Comparison of ENCODE assay signal across 32 cellular contexts in the genomic region with DNA sequence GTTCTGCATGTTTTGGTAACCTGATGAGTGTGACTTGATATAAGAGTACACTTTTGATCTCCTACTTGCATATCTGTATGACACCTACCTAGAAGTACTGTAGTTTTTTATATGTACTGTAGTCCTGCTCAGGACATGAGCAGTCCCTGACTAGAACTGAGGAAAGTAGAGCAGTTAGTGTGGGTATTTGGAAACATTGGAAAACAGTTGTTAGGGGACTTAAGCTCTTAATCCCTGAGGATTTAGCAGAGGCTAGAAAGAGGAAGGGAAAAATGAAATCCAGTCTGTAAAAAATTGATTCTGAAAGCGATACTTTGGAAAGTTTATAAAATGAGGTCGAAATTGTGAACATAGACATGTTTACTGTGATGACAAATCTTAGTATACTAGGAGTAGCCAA.
"Had no signal": no experiment of that assay in that cellular context is flagged by ENCODE, and none has a peak within 500 bp of the region (broad histone marks: within the 10 kb centered on the region; RNA-seq: fewer than 3 reads in every experiment).

No MANE protein-coding gene starts in this region.

- H3K27ac Mint-ChIP-seq: activated CD4-positive, alpha-beta memory T cell treated with anti-CD3 and anti-CD28 coated beads for 36 hours; activated CD4-positive, alpha-beta T cell treated with anti-CD3 and anti-CD28 coated beads, Interleukin-2, amount 10 ng/mL, durations not matched to agents 24 days and 14 days; activated naive CD4-positive, alpha-beta T cell treated with anti-CD3 and anti-CD28 coated beads for 36 hours; activated naive CD8-positive, alpha-beta T cell treated with anti-CD3 and anti-CD28 coated beads for 36 hours; activated T-helper 1 cell treated with anti-CD3 and anti-CD28 coated beads, Interleukin-12 subunit alpha, Interleukin-12 subunit beta, Interleukin-2, Interleukin-4 antibody, amounts not matched to agents 30 ng/mL and 10 ng/mL and 1 ng/mL, durations not matched to agents 14 hours and 24 hours and 36 hours; brain; natural killer cell; stimulated activated memory B cell treated with anti-CD40 and anti-IgM and Interleukin-4, amounts not matched to agents 10 μg/mL and 1 μg/mL and 100 μg/mL, for 72 hours; stimulated activated naive CD8-positive, alpha-beta T cell treated with anti-CD3 and anti-CD28 coated beads, Interleukin-15, amount 100 ng/mL, for 72 hours; T-helper 17 cell had no signal

- H3K27ac ChIP-seq: adrenal gland, ascending aorta, coronary artery, dorsolateral prefrontal cortex, gastroesophageal sphincter, hepatocyte, thyroid gland, upper lobe of left lung, vagina had no signal

- H2AFZ ChIP-seq: hepatocyte had no signal

- H3K27me3 Mint-ChIP-seq: activated CD4-positive, alpha-beta memory T cell treated with anti-CD3 and anti-CD28 coated beads for 36 hours; activated CD4-positive, alpha-beta T cell treated with anti-CD3 and anti-CD28 coated beads, Interleukin-2, amount 10 ng/mL, durations not matched to agents 24 days and 14 days; activated naive CD8-positive, alpha-beta T cell treated with anti-CD3 and anti-CD28 coated beads for 36 hours; brain; stimulated activated memory B cell treated with anti-CD40 and anti-IgM and Interleukin-4, amounts not matched to agents 10 μg/mL and 1 μg/mL and 100 μg/mL, for 72 hours; stimulated activated naive CD8-positive, alpha-beta T cell treated with anti-CD3 and anti-CD28 coated beads, Interleukin-15, amount 100 ng/mL, for 72 hours; T-helper 17 cell had no signal

- H3K27me3 ChIP-seq: adrenal gland, ascending aorta, dorsolateral prefrontal cortex, gastroesophageal sphincter, hepatocyte, thyroid gland, upper lobe of left lung, vagina had no signal

- H3K4me3 Mint-ChIP-seq: activated CD4-positive, alpha-beta memory T cell treated with anti-CD3 and anti-CD28 coated beads for 36 hours; activated CD4-positive, alpha-beta T cell treated with anti-CD3 and anti-CD28 coated beads, Interleukin-2, amount 10 ng/mL, durations not matched to agents 24 days and 14 days; activated naive CD4-positive, alpha-beta T cell treated with anti-CD3 and anti-CD28 coated beads for 36 hours; activated naive CD8-positive, alpha-beta T cell treated with anti-CD3 and anti-CD28 coated beads for 36 hours; activated T-helper 1 cell treated with anti-CD3 and anti-CD28 coated beads, Interleukin-12 subunit alpha, Interleukin-12 subunit beta, Interleukin-2, Interleukin-4 antibody, amounts not matched to agents 30 ng/mL and 10 ng/mL and 1 ng/mL, durations not matched to agents 14 hours and 24 hours and 36 hours; brain; natural killer cell; stimulated activated memory B cell treated with anti-CD40 and anti-IgM and Interleukin-4, amounts not matched to agents 10 μg/mL and 1 μg/mL and 100 μg/mL, for 72 hours; stimulated activated naive CD8-positive, alpha-beta T cell treated with anti-CD3 and anti-CD28 coated beads, Interleukin-15, amount 100 ng/mL, for 72 hours; T-helper 17 cell had no signal

- DNase-seq: activated CD4-positive, alpha-beta memory T cell treated with anti-CD3 and anti-CD28 coated beads for 36 hours; activated CD4-positive, alpha-beta T cell treated with anti-CD3 and anti-CD28 coated beads, Interleukin-2, amount 10 ng/mL, durations not matched to agents 24 days and 14 days; activated CD4-positive, CD25-positive, alpha-beta regulatory T cell treated with anti-CD3 and anti-CD28 coated beads, Interleukin-2, amount 50 U/mL, for 72 hours; activated CD8-positive, alpha-beta memory T cell treated with anti-CD3 and anti-CD28 coated beads, Interleukin-2, amount 50 U/mL, for 4 hours; activated effector memory CD4-positive, alpha-beta T cell treated with anti-CD3 and anti-CD28 coated beads, Interleukin-2, amount 50 U/mL, for 16 hours; activated naive CD4-positive, alpha-beta T cell treated with anti-CD3 and anti-CD28 coated beads for 36 hours; activated naive CD8-positive, alpha-beta T cell treated with anti-CD3 and anti-CD28 coated beads for 36 hours; activated T-cell treated with anti-CD3 and anti-CD28 coated beads, Interleukin-2, amount 50 U/mL, for 1 hour; adrenal gland; dorsolateral prefrontal cortex; effector memory CD4-positive, alpha-beta T cell; left colon; mammary epithelial cell; midbrain; natural killer cell; small intestine; stimulated activated CD4-positive, alpha-beta T cell treated with anti-CD3 and anti-CD28 coated beads, Interleukin-1b, Interleukin-23, amount 100 ng/mL, for 48 hours; stimulated activated CD4-positive, alpha-beta T cell treated with anti-CD3 and anti-CD28 coated beads, Interleukin-4, amount 100 ng/mL, for 4 hours; stimulated activated CD8-positive, alpha-beta memory T cell treated with anti-CD3 and anti-CD28 coated beads, Interleukin-4, amount 100 ng/mL, for 48 hours; stimulated activated naive CD8-positive, alpha-beta T cell treated with anti-CD3 and anti-CD28 coated beads, Interleukin-15, amount 100 ng/mL, for 72 hours; T-helper 17 cell; T1000; thyroid gland; upper lobe of left lung had no signal

- H3K9me3 Mint-ChIP-seq: activated CD4-positive, alpha-beta T cell treated with anti-CD3 and anti-CD28 coated beads, Interleukin-2, amount 10 ng/mL, durations not matched to agents 24 days and 14 days; activated T-helper 1 cell treated with anti-CD3 and anti-CD28 coated beads, Interleukin-12 subunit alpha, Interleukin-12 subunit beta, Interleukin-2, Interleukin-4 antibody, amounts not matched to agents 30 ng/mL and 10 ng/mL and 1 ng/mL, durations not matched to agents 14 hours and 24 hours and 36 hours; natural killer cell had no signal

- H3K4me2 ChIP-seq: hepatocyte had no signal

- H3K36me3 Mint-ChIP-seq: natural killer cell had no signal

- H3K4me1 ChIP-seq: ascending aorta, thyroid gland had no signal

- H3K4me3 ChIP-seq: adrenal gland, ascending aorta, coronary artery, dorsolateral prefrontal cortex, gastroesophageal sphincter, hepatocyte, thyroid gland, upper lobe of left lung, vagina had no signal

- H3K36me3 ChIP-seq: adrenal gland, ascending aorta, gastroesophageal sphincter, thyroid gland, upper lobe of left lung, vagina had no signal

- H3K9me3 ChIP-seq: thyroid gland had no signal
